In genomic region chr14:54769955-54770863, GRCh38 we compare ENCODE assay signal across 18 cellular contexts.
A peak's percentile ranks its signal among the peaks of the same experiment; 100 is the strongest.
DNase-seq lines count a peak whose midpoint lies in the region; ATAC-seq lines count a peak whose summit lies in the region.
"Had no signal": no experiment of that assay in that cellular context is flagged by ENCODE, and none has a peak within 500 bp of the region (broad histone marks: within the 10 kb centered on the region; RNA-seq: fewer than 3 reads in every experiment).

No MANE protein-coding gene starts in this region.

- peaks cover 40 to 52% of the 10 kb centered on the region in 2 experiments for H3K36me3 ChIP-seq in trophoblast cell (ENCODE audit: control insufficient read depth in 1 of 2, insufficient read depth in 2 of 2, low read length in 2 of 2)

- H2AK5ac ChIP-seq in trophoblast cell (ENCODE audit: low read length): no peak overlapping the region

- no peak overlapping the region for H3K9ac ChIP-seq in trophoblast cell (ENCODE audit: low read length)
- H3K9ac ChIP-seq: KMS-11 had no signal

- no peak overlapping the region for H2BK12ac ChIP-seq in trophoblast cell (ENCODE audit: low read length)

- no CpG with 5 or more reads among the region's 14 CpGs for WGBS in trophoblast cell (ENCODE audit: extremely low coverage, insufficient coverage, insufficient read length)

- H2AFZ ChIP-seq in trophoblast cell (ENCODE audit: insufficient read depth, low read length, poor library complexity): no peak overlapping the region
- H2AFZ ChIP-seq: hepatocyte had no signal

- H3K18ac ChIP-seq in trophoblast cell (ENCODE audit: low read length): no peak overlapping the region

- H4K8ac ChIP-seq in trophoblast cell (ENCODE audit: low read depth, low read length): no peak overlapping the region

- no peak overlapping the region for H3K14ac ChIP-seq in trophoblast cell (ENCODE audit: low read length)

- no peaks in the 10 kb centered on the region for H3K9me3 ChIP-seq in trophoblast cell (ENCODE audit: insufficient read depth, low read depth, low read length)
- H3K9me3 ChIP-seq: esophagus squamous epithelium, SJSA1, suprapubic skin had no signal

- intact Hi-C loops in Right ventricle myocardium superior (cut with DNase I): loop anchor here (5.0 kb wide), 1 partner anchor 73 kb away; no protein-coding TSS in a partner anchor

- H4K91ac ChIP-seq in trophoblast cell (ENCODE audit: low read depth, low read length): no peak overlapping the region

- H3K79me1 ChIP-seq in trophoblast cell (ENCODE audit: low read length): peaks cover 4% of the 10 kb centered on the region

- H3K4me3 ChIP-seq in trophoblast cell (ENCODE audit: low read depth, low read length): no peak overlapping the region
- H3K4me3 ChIP-seq: esophagus squamous epithelium, hepatocyte, SJSA1, suprapubic skin had no signal

- no peaks in the 10 kb centered on the region for H3K27me3 ChIP-seq in trophoblast cell (ENCODE audit: insufficient read depth, low read length)
- H3K27me3 ChIP-seq: hepatocyte, SJSA1, suprapubic skin had no signal

- in situ Hi-C loops in ACHN (cut with HindIII; ENCODE audit: low pct_ligation_motif_present, low pct_unique_long_range_greater_than_20kb, low sequenced_read_pairs): no loop called here

- H2BK5ac ChIP-seq in trophoblast cell (ENCODE audit: low read depth, low read length, poor library complexity): no peak overlapping the region

- no peak overlapping the region for H4K12ac ChIP-seq in trophoblast cell (ENCODE audit: low read depth, low read length)

- no peaks in the 10 kb centered on the region for H3K79me2 ChIP-seq in trophoblast cell (ENCODE audit: control insufficient read depth, insufficient read depth, low read length, poor library complexity)
- H3K79me2 ChIP-seq: hepatocyte had no signal

- H2BK120ac ChIP-seq in trophoblast cell (ENCODE audit: insufficient read depth, low read length, poor library complexity): no peak overlapping the region

- H3K4ac ChIP-seq in trophoblast cell (ENCODE audit: low read depth, low read length): no peak overlapping the region

- ATAC-seq in Right ventricle myocardium superior (ENCODE audit: poor library complexity) (peak; percentile 56), GM21717 (IDR thresholded peaks at IDR 0.05; ENCODE audit: unreplicated experiment) (no peak)

- H3K4me1 ChIP-seq in trophoblast cell (ENCODE audit: control insufficient read depth in 1 of 2, insufficient read depth in 2 of 2, low read length in 2 of 2): peaks cover 5 to 13% of the 10 kb centered on the region in 2 experiments

- DNase-seq in DMS79 (lab: John Stamatoyannopoulos, UW): peak; percentile 32
- peak; percentile 70 for DNase-seq in NCI-H146 treated with DMSO at 0.1 percent for 48 hours (lab: John Stamatoyannopoulos, UW; ENCODE audit: unreplicated experiment)
- no peak for DNase-seq in Right ventricle myocardium superior
- DNase-seq in trophoblast cell: peak; percentile 96 to 98
- DNase-seq in ACHN: no peak
- DNase-seq in NCI-H2107 (lab: John Stamatoyannopoulos, UW): no peak
- DNase-seq in SIG-M5 treated with dmso at 0.1 percent for 504 hours (lab: John Stamatoyannopoulos, UW; ENCODE audit: unreplicated experiment): no peak
- DNase-seq: activated B cell treated with CpG ODN at 0.5 μM for 24 hours; caudate nucleus; esophagus squamous epithelium; NCI-H510A treated with DMSO at 0.1 percent for 48 hours; occipital lobe; stimulated activated CD4-positive, alpha-beta T cell treated with anti-CD3 and anti-CD28 coated beads, Interleukin-2, amount 100 ng/mL, for 48 hours had no signal

- no peak overlapping the region for H3K23ac ChIP-seq in trophoblast cell (ENCODE audit: low read length)

- H3K27ac ChIP-seq in trophoblast cell (ENCODE audit: low read depth, low read length): no peak overlapping the region
- H3K27ac ChIP-seq: hepatocyte, KMS-11, SJSA1, suprapubic skin had no signal

- H3K4me2 ChIP-seq in trophoblast cell (ENCODE audit: low read length): no peak overlapping the region
- H3K4me2 ChIP-seq: hepatocyte, KMS-11 had no signal

Comparison
In these comparisons a context has a peak if more than half of its experiments do, and no peak if none do; other contexts are left out.
1. DNase-seq: peak in DMS79 (single experiment), NCI-H146 treated with DMSO at 0.1 percent for 48 hours (single experiment) and trophoblast cell (2 of 2); none in Right ventricle myocardium superior (single experiment), ACHN (single experiment), NCI-H2107 (single experiment) and SIG-M5 treated with dmso at 0.1 percent for 504 hours (single experiment).